Comparison of ENCODE assay signal across 15 cellular contexts in genomic region chr1:222064388-222065201, GRCh38.
DNase-seq lines count a peak whose midpoint lies in the region.
"Had no signal": no experiment of that assay in that cellular context is flagged by ENCODE, and none has a peak within 500 bp of the region (broad histone marks: within the 10 kb centered on the region; RNA-seq: fewer than 3 reads in every experiment).

No MANE protein-coding gene starts in this region.

- H3K27me3 Mint-ChIP-seq in activated naive CD4-positive, alpha-beta T cell treated with anti-CD3 and anti-CD28 coated beads, Interleukin-2, amount 50 U/mL, for 24 hours, result peaks cover 2% of the 10 kb centered on the region
- H3K27me3 Mint-ChIP-seq: activated T-helper 17 cell treated with anti-CD3 and anti-CD28 coated beads, Interleukin-2, amount 50 U/mL, for 72 hours; dendritic cell treated with granulocyte-macrophage colony-stimulating factor and Interleukin-4, amounts not matched to agents 40 ng/mL and 50 ng/mL, for 4 days; natural killer cell treated with Interleukin-12 subunit alpha and Interleukin-12 subunit beta and Interleukin-15 and Interleukin-18, amount 100 ng/mL, for 72 hours had no signal

- DNase-seq in activated naive CD4-positive, alpha-beta T cell (lab: John Stamatoyannopoulos, UW), result no peak
- DNase-seq in RPMI7951 (ENCODE audit: low read depth) (peak; percentile 89), fibroblast of gingiva (ENCODE audit: low read depth) (peak; percentile 63), smooth muscle cell of the brain vasculature (ENCODE audit: low read depth, low spot score) (peak; percentile 55), LoVo (ENCODE audit: low spot score) (no peak), NCI-H1105 (lab: John Stamatoyannopoulos, UW) (no peak), NCI-H446 (lab: John Stamatoyannopoulos, UW) (no peak)
- DNase-seq: activated CD8-positive, alpha-beta T cell treated with anti-CD3 and anti-CD28 coated beads, Interleukin-2, amount 10 ng/mL, durations not matched to agents 7 days and 5 days; COR-L47; NCI-H1092 treated with DMSO at 0.1 percent for 48 hours; stimulated activated CD4-positive, alpha-beta T cell treated with anti-CD3 and anti-CD28 coated beads, Interleukin-2, amount 100 ng/mL, for 24 hours had no signal

- no peak overlapping the region for H3K4me3 Mint-ChIP-seq in activated naive CD4-positive, alpha-beta T cell treated with anti-CD3 and anti-CD28 coated beads, Interleukin-2, amount 50 U/mL, for 24 hours
- H3K4me3 Mint-ChIP-seq: activated CD8-positive, alpha-beta T cell treated with anti-CD3 and anti-CD28 coated beads, Interleukin-2, amount 10 ng/mL, durations not matched to agents 7 days and 5 days; activated T-helper 17 cell treated with anti-CD3 and anti-CD28 coated beads, Interleukin-2, amount 50 U/mL, for 72 hours; dendritic cell treated with granulocyte-macrophage colony-stimulating factor and Interleukin-4, amounts not matched to agents 40 ng/mL and 50 ng/mL, for 4 days; natural killer cell treated with Interleukin-12 subunit alpha and Interleukin-12 subunit beta and Interleukin-15 and Interleukin-18, amount 100 ng/mL, for 72 hours had no signal

- H3K4me1 Mint-ChIP-seq in activated naive CD4-positive, alpha-beta T cell treated with anti-CD3 and anti-CD28 coated beads, Interleukin-2, amount 50 U/mL, for 24 hours, result no peaks in the 10 kb centered on the region
- H3K4me1 Mint-ChIP-seq: activated T-helper 17 cell treated with anti-CD3 and anti-CD28 coated beads, Interleukin-2, amount 50 U/mL, for 72 hours had no signal

- H3K9me3 Mint-ChIP-seq in activated naive CD4-positive, alpha-beta T cell treated with anti-CD3 and anti-CD28 coated beads, Interleukin-2, amount 50 U/mL, for 24 hours, result peaks cover 9% of the 10 kb centered on the region

- H3K36me3 Mint-ChIP-seq in activated naive CD4-positive, alpha-beta T cell treated with anti-CD3 and anti-CD28 coated beads, Interleukin-2, amount 50 U/mL, for 24 hours, result no peaks in the 10 kb centered on the region

- peak overlapping the region; percentile 19 for H3K27ac Mint-ChIP-seq in activated naive CD4-positive, alpha-beta T cell treated with anti-CD3 and anti-CD28 coated beads, Interleukin-2, amount 50 U/mL, for 24 hours
- H3K27ac Mint-ChIP-seq: activated CD8-positive, alpha-beta T cell treated with anti-CD3 and anti-CD28 coated beads, Interleukin-2, amount 10 ng/mL, durations not matched to agents 7 days and 5 days; activated T-helper 17 cell treated with anti-CD3 and anti-CD28 coated beads, Interleukin-2, amount 50 U/mL, for 72 hours; dendritic cell treated with granulocyte-macrophage colony-stimulating factor and Interleukin-4, amounts not matched to agents 40 ng/mL and 50 ng/mL, for 4 days; natural killer cell treated with Interleukin-12 subunit alpha and Interleukin-12 subunit beta and Interleukin-15 and Interleukin-18, amount 100 ng/mL, for 72 hours had no signal

Comparison
In these comparisons a context has a peak if more than half of its experiments do, and no peak if none do; other contexts are left out.
1. DNase-seq: peak in RPMI7951 (single experiment), fibroblast of gingiva (single experiment) and smooth muscle cell of the brain vasculature (single experiment); none in activated naive CD4-positive, alpha-beta T cell (0 of 4), LoVo (single experiment), NCI-H1105 (single experiment) and NCI-H446 (0 of 2).